In genomic region chr1:154772611-154773515, GRCh38 we compare ENCODE assay signal across 15 cellular contexts.
DNase-seq lines count a peak whose midpoint lies in the region; ATAC-seq and TF ChIP-seq lines count a peak whose summit lies in the region.
"Had no signal": no experiment of that assay in that cellular context is flagged by ENCODE, and none has a peak within 500 bp of the region (broad histone marks: within the 10 kb centered on the region; RNA-seq: fewer than 3 reads in every experiment).

No MANE protein-coding gene starts in this region.

- peak overlapping the region in 1 of 2 donors; percentile 63 for H3K27ac Mint-ChIP-seq in activated naive CD4-positive, alpha-beta T cell treated with anti-CD3 and anti-CD28 coated beads, Interleukin-2, amount 50 U/mL, for 72 hours
- H3K27ac Mint-ChIP-seq: natural killer cell treated with Interleukin-12 subunit alpha and Interleukin-12 subunit beta and Interleukin-15 and Interleukin-18, amount 100 ng/mL, for 72 hours had no signal

- WGBS in spleen, 5 donors = 66 to 77% (median 70%) methylated on average over 18 of the region's 18 CpGs

- intact Hi-C loops in spleen (cut with DNase I; ENCODE audit: low total_unique reads) = no loop called here

- TF ChIP-seq POLR2A in spleen (IDR thresholded peaks at IDR 0.05) = no peak

- TF ChIP-seq CTCF in GM13977 (IDR thresholded peaks at IDR 0.05; ENCODE audit: extremely low read depth, insufficient read depth, missing control alignments) (peak; percentile 39), spleen (IDR thresholded peaks at IDR 0.05 in 8 of 11, conservative IDR thresholded peaks at IDR 0.05 in 3 of 11) (no peak), brain microvascular endothelial cell (IDR thresholded peaks at IDR 0.05; ENCODE audit: low read depth, low read length, missing control alignments) (no peak)

- in situ Hi-C loops in GM13977 (cut with MboI; ENCODE audit: low pct_unique_long_range_greater_than_20kb, low sequenced_read_pairs, unreplicated experiment) (no loop called here), brain microvascular endothelial cell (cut with HindIII; ENCODE audit: low pct_ligation_motif_present, low sequenced_read_pairs) (no loop called here)

- no peak overlapping the region for H3K4me3 ChIP-seq in spleen
- no peak overlapping the region for H3K4me3 ChIP-seq in brain microvascular endothelial cell (ENCODE audit: low read depth, low read length)
- H3K4me3 ChIP-seq: heart left ventricle, MG63, vagina had no signal

- H3K36me3 Mint-ChIP-seq in activated naive CD4-positive, alpha-beta T cell treated with anti-CD3 and anti-CD28 coated beads, Interleukin-2, amount 50 U/mL, for 72 hours = no peaks in the 10 kb centered on the region
- H3K36me3 Mint-ChIP-seq: natural killer cell treated with Interleukin-12 subunit alpha and Interleukin-12 subunit beta and Interleukin-15 and Interleukin-18, amount 100 ng/mL, for 72 hours had no signal

- H3K36me3 ChIP-seq in spleen (no peaks in the 10 kb centered on the region), brain microvascular endothelial cell (replicated peaks) (no peaks in the 10 kb centered on the region)
- H3K36me3 ChIP-seq: MG63, vagina had no signal

- H3K4me1 ChIP-seq in spleen = no peaks in the 10 kb centered on the region
- H3K4me1 ChIP-seq: vagina had no signal

- no peak overlapping the region for H3K27ac ChIP-seq in spleen
- H3K27ac ChIP-seq in brain microvascular endothelial cell = no peak overlapping the region
- H3K27ac ChIP-seq: heart left ventricle, vagina had no signal

- H3K9me3 ChIP-seq in spleen = no peaks in the 10 kb centered on the region
- H3K9me3 ChIP-seq: heart left ventricle, MG63, vagina had no signal

- H3K9me3 Mint-ChIP-seq in activated naive CD4-positive, alpha-beta T cell treated with anti-CD3 and anti-CD28 coated beads, Interleukin-2, amount 50 U/mL, for 72 hours = no peaks in the 10 kb centered on the region
- H3K9me3 Mint-ChIP-seq: natural killer cell treated with Interleukin-12 subunit alpha and Interleukin-12 subunit beta and Interleukin-15 and Interleukin-18, amount 100 ng/mL, for 72 hours had no signal

- peak; percentile 18 for DNase-seq in activated CD4-positive, alpha-beta T cell treated with anti-CD3 and anti-CD28 coated beads, Interleukin-2, amount 50 U/mL, for 1 hour
- no peak for DNase-seq in activated CD4-positive, alpha-beta T cell treated with anti-CD3 and anti-CD28 coated beads, Interleukin-2, amount 50 U/mL, for 4 hours
- DNase-seq in GM13977 (ENCODE audit: low spot score) (no peak), spleen (peak; percentile 43), HK-2 (ENCODE audit: unreplicated experiment) (no peak), CD1c-positive myeloid dendritic cell (ENCODE audit: extremely low spot score) (no peak), brain microvascular endothelial cell (no peak)
- peak in 1 of 2 donors; percentile 9 for DNase-seq in activated naive CD4-positive, alpha-beta T cell treated with anti-CD3 and anti-CD28 coated beads, Interleukin-2, amount 50 U/mL, for 72 hours (ENCODE audit: low spot score in 2 of 2)
- DNase-seq: activated CD8-positive, alpha-beta memory T cell treated with anti-CD3 and anti-CD28 coated beads, Interleukin-2, amount 50 U/mL, for 48 hours; heart left ventricle; left ventricle myocardium superior; MG63; NCI-H2227 treated with DMSO at 0.1 percent for 48 hours had no signal

- H3K27me3 ChIP-seq in spleen (replicated peaks in 1 of 7) (no peaks in the 10 kb centered on the region), brain microvascular endothelial cell (replicated peaks) (no peaks in the 10 kb centered on the region)
- H3K27me3 ChIP-seq: heart left ventricle, MG63, vagina had no signal

- ATAC-seq in activated naive CD4-positive, alpha-beta T cell treated with anti-CD3 and anti-CD28 coated beads, Interleukin-2, amount 50 U/mL, for 72 hours = peak; percentile 30 to 54
- ATAC-seq: heart left ventricle; left ventricle myocardium superior; natural killer cell treated with Interleukin-12 subunit alpha and Interleukin-12 subunit beta and Interleukin-15 and Interleukin-18, amount 100 ng/mL, for 72 hours had no signal

Comparison
In these comparisons a context has a peak if more than half of its experiments do, and no peak if none do; other contexts are left out.
1. DNase-seq: peak in activated CD4-positive, alpha-beta T cell treated with anti-CD3 and anti-CD28 coated beads, Interleukin-2, amount 50 U/mL, for 1 hour (single experiment) and spleen (single experiment); none in activated CD4-positive, alpha-beta T cell treated with anti-CD3 and anti-CD28 coated beads, Interleukin-2, amount 50 U/mL, for 4 hours (0 of 2), GM13977 (single experiment), HK-2 (single experiment), CD1c-positive myeloid dendritic cell (single experiment) and brain microvascular endothelial cell (single experiment).